ENCODE assay signal across 8 cellular contexts in the genomic region with DNA sequence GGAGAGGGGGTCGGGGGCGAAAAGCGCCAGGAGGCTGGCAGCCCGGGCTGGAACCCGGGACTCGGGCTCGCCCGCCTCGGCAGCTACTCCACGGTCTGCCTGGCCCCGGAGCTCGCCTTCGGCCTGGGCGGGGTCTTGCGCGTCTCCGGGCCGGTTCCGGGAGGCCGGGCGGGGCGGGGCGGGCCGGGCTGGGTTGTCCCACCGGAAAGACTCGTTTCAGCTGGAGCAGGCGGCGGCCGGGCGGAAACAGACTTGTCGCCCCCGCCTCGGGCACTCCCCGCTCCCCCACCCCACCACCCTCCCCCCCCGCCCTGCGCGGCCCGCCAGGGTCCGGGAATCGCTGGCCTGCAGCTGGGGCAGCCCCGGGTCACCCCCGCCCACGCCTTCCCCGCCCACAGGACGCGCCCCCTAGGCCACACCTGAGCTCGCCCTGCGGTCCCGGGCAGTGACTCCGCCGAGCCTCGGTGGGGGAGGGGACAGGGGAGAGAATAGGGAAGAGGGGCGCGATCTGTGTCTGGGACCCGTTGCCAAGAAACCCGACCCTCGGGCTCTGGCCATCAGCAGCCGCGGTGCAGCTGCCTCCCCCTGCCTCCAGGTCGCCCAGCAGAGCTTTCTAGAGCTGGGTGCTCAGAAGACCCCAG.
DNase-seq lines count a peak whose midpoint lies in the region; ATAC-seq and TF ChIP-seq lines count a peak whose summit lies in the region.

No MANE protein-coding gene starts in this region.

- 0 to 1% methylated on average over 57 of the region's 60 CpGs for WGBS in ectodermal cell, 2 experiments
- WGBS in lung, 2 donors: 1 to 2% methylated on average over 27 to 59 of the region's 60 CpGs

- H3K27me3 ChIP-seq in ectodermal cell (ENCODE audit: control insufficient read depth, insufficient read depth, low read length, poor library complexity, severe bottlenecking) (peaks cover 44% of the 10 kb centered on the region), lung (ENCODE audit: control insufficient read depth, insufficient read depth) (no peaks in the 10 kb centered on the region)

- peak; percentile 6 for DNase-seq in activated T-cell treated with anti-CD3 and anti-CD28 coated beads for 48 hours (ENCODE audit: low read depth)
- DNase-seq in activated T-cell treated with anti-CD3 and anti-CD28 coated beads for 4 hours: no peak
- DNase-seq in lung (ENCODE audit: low spot score): peak; percentile 74
- peak; percentile 90 for DNase-seq in ureter (ENCODE audit: low spot score)

- H3K36me3 ChIP-seq in ectodermal cell (ENCODE audit: control insufficient read depth, insufficient read depth, low read length) (no peaks in the 10 kb centered on the region), lung (ENCODE audit: control insufficient read depth in 2 of 2, insufficient read depth in 2 of 2, low read length in 2 of 2) (no peaks in the 10 kb centered on the region)

- TF ChIP-seq CTCF in lung (IDR thresholded peaks at IDR 0.05; ENCODE audit: control extremely low read depth, extremely low read depth): no peak

- ATAC-seq in lung (ENCODE audit: insufficient read depth, low FRiP score) (peak; percentile 73), GM18519 (IDR thresholded peaks at IDR 0.05; ENCODE audit: low FRiP score, unreplicated experiment) (no peak), HG02571 (IDR thresholded peaks at IDR 0.05; ENCODE audit: unreplicated experiment) (no peak), GM18517 (IDR thresholded peaks at IDR 0.05; ENCODE audit: unreplicated experiment) (no peak)

- H3K27ac ChIP-seq in ectodermal cell (ENCODE audit: insufficient read depth, low read depth, low read length, poor library complexity, severe bottlenecking) (no peak overlapping the region), lung (ENCODE audit: low read depth in 1 of 2, low read length in 1 of 2) (peak overlapping the region; percentile 73 to 92)

- peak overlapping the region; percentile 41 for H3K4me3 ChIP-seq in ectodermal cell (ENCODE audit: insufficient read depth, low read depth, low read length)
- H3K4me3 ChIP-seq in lung: peak overlapping the region; percentile 47

- H3K9me3 ChIP-seq in ectodermal cell (ENCODE audit: control insufficient read depth, low read length): no peaks in the 10 kb centered on the region
- H3K9me3 ChIP-seq in lung (ENCODE audit: control insufficient read depth in 2 of 2, insufficient read depth in 1 of 2, low read length in 1 of 2): peaks cover 0 to 6% of the 10 kb centered on the region in 2 donors

- H3K4me1 ChIP-seq in ectodermal cell (ENCODE audit: control insufficient read depth, insufficient read depth, low read length) (peaks cover 9% of the 10 kb centered on the region), lung (ENCODE audit: control insufficient read depth in 2 of 2, insufficient read depth in 2 of 2, low read length in 2 of 2) (peaks cover 0 to 5% of the 10 kb centered on the region in 2 donors)
